8 cellular contexts compared by ENCODE assay signal in the genomic region with DNA sequence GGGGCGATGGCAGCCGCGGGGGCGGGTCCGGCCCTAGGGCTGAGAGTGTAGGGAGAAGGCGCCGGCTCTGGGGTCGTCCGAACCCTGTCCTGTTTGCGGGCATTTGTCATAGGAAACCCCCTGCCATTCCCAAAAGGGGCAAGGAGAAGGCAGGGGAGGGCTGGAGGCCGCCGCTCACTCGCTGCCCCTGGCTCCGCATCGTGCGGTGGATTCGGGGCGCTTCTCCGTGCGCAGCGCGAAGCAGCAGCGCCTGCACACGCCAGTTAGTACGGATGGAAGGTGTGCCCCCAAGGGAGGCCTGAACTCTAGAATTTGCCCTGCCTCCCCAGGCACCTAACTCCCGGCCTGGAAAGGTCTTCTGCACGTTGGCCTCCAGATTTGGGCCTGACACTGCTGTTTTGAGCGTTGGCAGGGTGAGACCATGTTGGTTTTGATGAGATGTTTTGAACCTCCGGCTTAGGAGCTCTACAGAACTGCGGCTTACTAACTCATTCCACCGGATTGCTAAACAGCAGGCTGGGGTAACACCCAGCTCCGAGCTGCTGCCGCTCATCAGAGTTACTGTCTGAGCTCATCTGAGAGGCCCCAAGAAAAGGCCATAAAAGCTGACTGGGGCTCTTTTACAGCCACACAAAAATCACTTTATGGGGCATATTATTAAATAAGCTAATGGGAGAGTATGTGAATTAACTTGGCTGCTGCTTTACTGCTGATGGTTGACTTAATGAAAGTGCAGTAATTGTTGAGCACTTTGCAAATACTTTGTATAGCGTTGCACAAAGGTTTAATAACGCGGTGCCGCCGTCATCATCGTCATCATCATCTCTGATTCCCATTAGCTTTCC. TPM values are rescaled to one million over a fixed set of nuclear protein-coding genes. Genes with fewer than 3 reads are reported as not detected.
DNase-seq lines count a peak whose midpoint lies in the region; ATAC-seq and TF ChIP-seq lines count a peak whose summit lies in the region.

No MANE protein-coding gene starts in this region.

- peak; percentile 28 for ATAC-seq in HG02798 (IDR thresholded peaks at IDR 0.05; ENCODE audit: poor library complexity, unreplicated experiment)

- H3K27ac ChIP-seq in smooth muscle cell (ENCODE audit: low read depth) = peak overlapping the region; percentile 18

- H3K27ac Mint-ChIP-seq in brain (peak overlapping the region; percentile 73 to 98 (median 93)), immature natural killer cell (peak overlapping the region in 5 of 6 donors; percentile 35 to 77 (median 65))

- H3K4me3 ChIP-seq in smooth muscle cell = peak overlapping the region; percentile 64

- H3F3A ChIP-seq in smooth muscle cell (ENCODE audit: low read depth) = no peaks in the 10 kb centered on the region

- H3K4me1 Mint-ChIP-seq in brain (peaks cover 56% of the 10 kb centered on the region), immature natural killer cell (peaks cover 44 to 52% of the 10 kb centered on the region in 2 donors)

- no peaks in the 10 kb centered on the region for H3K36me3 ChIP-seq in smooth muscle cell (ENCODE audit: low read depth)

- peak; percentile 2 for DNase-seq in NCI-H1105 treated with DMSO at 0.1 percent for 48 hours (lab: John Stamatoyannopoulos, UW)
- DNase-seq in NCI-H1105 (lab: John Stamatoyannopoulos, UW) = no peak
- peak; percentile 48 for DNase-seq in RPMI7951 (ENCODE audit: low read depth)
- DNase-seq in immature natural killer cell = peak in 1 of 3 donors; percentile 25
- no peak for DNase-seq in smooth muscle cell (lab: John Stamatoyannopoulos, UW; ENCODE audit: unreplicated experiment)
- DNase-seq in NCI-H187 treated with DMSO at 0.1 percent for 48 hours (lab: John Stamatoyannopoulos, UW) = no peak

- peaks cover 7% of the 10 kb centered on the region for H3K4me1 ChIP-seq in smooth muscle cell (ENCODE audit: low read depth)

- H3K36me3 Mint-ChIP-seq in brain = peaks cover 17% of the 10 kb centered on the region
- peaks cover 0 to 3% (median 0%) of the 10 kb centered on the region in 3 donors for H3K36me3 Mint-ChIP-seq in immature natural killer cell

- H3K4me3 Mint-ChIP-seq in brain = peak overlapping the region; percentile 95 to 98 (median 96)
- H3K4me3 Mint-ChIP-seq in immature natural killer cell = peak overlapping the region; percentile 94 to 99 (median 96)

- H3K27me3 Mint-ChIP-seq in brain (peaks cover 39% of the 10 kb centered on the region), immature natural killer cell (ENCODE audit: low read depth in 3 of 3) (peaks cover 2 to 21% (median 10%) of the 10 kb centered on the region in 3 donors)

- H2AFZ ChIP-seq in smooth muscle cell (ENCODE audit: low read depth) = peak overlapping the region; percentile 94

- H3K9me3 Mint-ChIP-seq in brain (peaks cover 0 to 3% (median 0%) of the 10 kb centered on the region in 5 experiments), immature natural killer cell (no peaks in the 10 kb centered on the region)

- no peaks in the 10 kb centered on the region for H3K9me3 ChIP-seq in smooth muscle cell (replicated peaks; ENCODE audit: low read depth)

- H3K79me2 ChIP-seq in smooth muscle cell (ENCODE audit: low read depth) = peaks cover 6% of the 10 kb centered on the region

- H3K9ac ChIP-seq in smooth muscle cell (ENCODE audit: low read depth) = peak overlapping the region; percentile 66

- H4K20me1 ChIP-seq in smooth muscle cell (ENCODE audit: low read depth) = peaks cover 50% of the 10 kb centered on the region

- H3K27me3 ChIP-seq in smooth muscle cell (ENCODE audit: low read depth) = peaks cover 28% of the 10 kb centered on the region

- no peak for TF ChIP-seq CTCF in brain (conservative IDR thresholded peaks at IDR 0.05)
- TF ChIP-seq CTCF in smooth muscle cell (IDR thresholded peaks at IDR 0.05; ENCODE audit: borderline replicate concordance, insufficient read depth, poor library complexity, severe bottlenecking) = no peak

- H3K4me2 ChIP-seq in smooth muscle cell = peak overlapping the region; percentile 88

- WGBS in smooth muscle cell (ENCODE audit: low lambda C conversion rate) = 13% methylated on average over 39 of the region's 39 CpGs

RNA-seq across cellular contexts. Expression of a gene that starts 1.0 kb away (rescaled TPM):
- total RNA-seq in RPMI7951 (2014; rRNA removed; shearing (Covaris generic)) = 6.6 and 8.2 TPM in 2 replicates
- polyA plus RNA-seq in brain (ENCODE audit: insufficient read depth, low read depth, low replicate concordance) (17.8 TPM), immature natural killer cell (10 to 100 TPM in 1 of 3 donors, 1 to 10 TPM in 2; 3.6 to 10.8 (median 9.1) TPM), smooth muscle cell (14.0 and 16.2 TPM in 2 replicates)
- 17.7 and 19.8 TPM in 2 replicates for total RNA-seq in smooth muscle cell

Comparison
In these comparisons a context has a peak if more than half of its experiments do, and no peak if none do; other contexts are left out.
1. DNase-seq: peak in NCI-H1105 treated with DMSO at 0.1 percent for 48 hours (single experiment) and RPMI7951 (single experiment); none in NCI-H1105 (single experiment), smooth muscle cell (single experiment) and NCI-H187 treated with DMSO at 0.1 percent for 48 hours (single experiment).